ENCODE assay signal across 10 cellular contexts in the genomic region with DNA sequence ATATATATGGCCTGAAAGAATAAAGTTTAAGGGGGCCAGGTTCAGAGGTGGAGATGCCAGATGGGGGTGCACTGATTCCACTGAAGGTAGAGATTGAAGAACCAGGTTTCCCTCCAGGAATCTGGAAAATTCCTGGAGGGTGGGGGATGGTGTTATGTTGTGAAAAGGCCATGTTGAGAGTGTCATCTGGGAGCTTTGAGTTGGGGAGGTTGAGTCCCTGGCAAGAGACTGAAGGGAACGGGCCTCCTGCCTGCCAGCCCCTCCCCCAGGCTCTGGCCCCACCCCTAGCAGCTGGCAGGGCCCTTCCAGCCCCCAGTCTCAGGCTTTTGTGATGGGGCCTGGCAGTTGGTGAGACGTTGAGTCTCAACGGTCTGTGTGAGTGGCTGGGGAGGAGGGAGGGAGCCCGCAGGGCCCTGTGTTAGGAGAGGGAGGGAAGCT. TPM values are rescaled to one million over a fixed set of nuclear protein-coding genes. Genes with fewer than 3 reads are reported as not detected.
DNase-seq lines count a peak whose midpoint lies in the region; ATAC-seq, FAIRE-seq and TF ChIP-seq lines count a peak whose summit lies in the region.
"Had no signal": no experiment of that assay in that cellular context is flagged by ENCODE, and none has a peak within 500 bp of the region (broad histone marks: within the 10 kb centered on the region; RNA-seq: fewer than 3 reads in every experiment).

No MANE protein-coding gene starts in this region.

- no peak for TF ChIP-seq CTCF in A549 (IDR thresholded peaks at IDR 0.05)
- TF ChIP-seq CTCF in HCT116 (IDR thresholded peaks at IDR 0.05 in 2 of 3, conservative IDR thresholded peaks at IDR 0.05 in 1 of 3; ENCODE audit: borderline replicate concordance in 1 of 3, insufficient read depth in 1 of 3, low read depth in 2 of 3, low read length in 2 of 3), result peak; percentile 9 to 36 (median 19); a peak in 3 of 6 replicates

- DNase-seq in A549 (ENCODE audit: low read depth in 1 of 2, low spot score in 1 of 2) (no peak), HCT116 (ENCODE audit: low read depth, low spot score) (no peak), SHP77 (lab: John Stamatoyannopoulos, UW) (peak; percentile 25 to 31), iPS-NIHi11 (ENCODE audit: low spot score) (peak; percentile 50), NCI-H226 (no peak), SW 1271 (lab: John Stamatoyannopoulos, UW) (no peak)

- no peaks in the 10 kb centered on the region for H3K9me2 ChIP-seq in HCT116 (ENCODE audit: insufficient read depth)

- TF ChIP-seq POLR2A in A549 (IDR thresholded peaks at IDR 0.05; ENCODE audit: low read length) (no peak), HCT116 (IDR thresholded peaks at IDR 0.05; ENCODE audit: borderline replicate concordance, extremely low read depth, insufficient read depth, insufficient read length) (no peak)

- POLR2A ChIA-PET in A549 (lab: Yijun Ruan, JAX), result interaction anchor here (1.2 kb wide), 1 partner anchor 10 kb away, joined by 4 read pairs; a partner anchor contains a TSS
- POLR2A ChIA-PET in HCT116 (lab: Charles Lee), result no interaction called here

- H3K27ac ChIP-seq in A549 (peak overlapping the region in 1 of 2 experiments; percentile 84; a peak in 2 of 6 replicates), HCT116 (ENCODE audit: low read depth, low read length) (no peak overlapping the region)
- H3K27ac ChIP-seq: coronary artery had no signal

- intact Hi-C loops in HCT116 (cut with micrococcal nuclease), result loop anchor here (10.0 kb wide), 1 partner anchor 104 kb away; no protein-coding TSS in a partner anchor

- no peak overlapping the region for H3K9ac ChIP-seq in HCT116 (ENCODE audit: low read length)

- no peak for TF ChIP-seq EP300 in A549 (IDR thresholded peaks at IDR 0.05)

- no peak for FAIRE-seq in A549 (lab: Jason Lieb, UNC)
- FAIRE-seq: RCC 7860 had no signal

- H3K4me3 ChIP-seq in A549 (no peak overlapping the region), HCT116 (replicated peaks in 1 of 2; ENCODE audit: low read depth in 1 of 2, low read length in 2 of 2) (no peak overlapping the region)
- H3K4me3 ChIP-seq: coronary artery had no signal

- H2AFZ ChIP-seq in HCT116 (ENCODE audit: low read depth, low read length, poor library complexity, severe bottlenecking), result no peak overlapping the region

- CTCF ChIA-PET in A549 (lab: Yijun Ruan, JAX) (interaction anchor here (0.6 to 2.1 kb wide), 7 partner anchors 10 to 1697 kb away, joined by 3 to 5 read pairs (median 3); a partner anchor contains a TSS), HCT116 (lab: Charles Lee) (interaction anchor here (1.3 kb wide), 1 partner anchor 156 kb away, joined by 3 read pairs; no protein-coding TSS in a partner anchor)

- BruUV-seq in HCT116 (replicated peaks; lab: Mats Ljungman, UMichigan), result no TSS peak

- TF ChIP-seq RAD21 in A549 (conservative IDR thresholded peaks at IDR 0.05 in 1 of 2, IDR thresholded peaks at IDR 0.05 in 1 of 2), result peak; percentile 43 to 46; a peak in 4 of 5 replicates
- TF ChIP-seq RAD21 in HCT116 (IDR thresholded peaks at IDR 0.05; ENCODE audit: low read depth), result peak; percentile 54

- peaks cover 20% of the 10 kb centered on the region for H3K4me1 ChIP-seq in A549
- H3K4me1 ChIP-seq in HCT116 (ENCODE audit: control insufficient read depth in 1 of 2, insufficient read depth in 2 of 2, low read length in 2 of 2), result peaks cover 17 to 31% of the 10 kb centered on the region in 2 experiments

- H3K79me2 ChIP-seq in HCT116 (ENCODE audit: insufficient read depth, low read length), result peaks cover 18% of the 10 kb centered on the region; the same call in 1 of the 2 replicates

- H3K27me3 ChIP-seq in HCT116 (ENCODE audit: insufficient read depth, low read length), result no peaks in the 10 kb centered on the region

- WGBS in A549 (ENCODE audit: missing lambda C conversion rate), result 62% methylated on average over 4 of the region's 4 CpGs

- RAD21 ChIA-PET in HCT116 (lab: Charles Lee; ENCODE audit: low non-redundant PET in 1 of 2, low total read pairs in 2 of 2, uncharacterized antibody in 2 of 2, unreplicated experiment in 2 of 2), result no interaction called here

- ATAC-seq in A549 (no peak), HCT116 (no peak), HG02870 (IDR thresholded peaks at IDR 0.05; ENCODE audit: unreplicated experiment) (no peak), HG03025 (IDR thresholded peaks at IDR 0.05; ENCODE audit: low FRiP score, unreplicated experiment) (no peak)

- no peaks in the 10 kb centered on the region for H4K20me1 ChIP-seq in HCT116 (ENCODE audit: insufficient read depth)

- H3K36me3 ChIP-seq in HCT116 (ENCODE audit: control insufficient read depth in 1 of 2, insufficient read depth in 2 of 2, low read length in 2 of 2), result no peaks in the 10 kb centered on the region

- H3K4me2 ChIP-seq in A549, result no peak overlapping the region
- no peak overlapping the region for H3K4me2 ChIP-seq in HCT116 (ENCODE audit: low read length)

- no peaks in the 10 kb centered on the region for H3K9me3 ChIP-seq in A549
- no peaks in the 10 kb centered on the region for H3K9me3 ChIP-seq in HCT116 (ENCODE audit: control insufficient read depth in 1 of 2, insufficient read depth in 1 of 2, low read depth in 1 of 2, low read length in 2 of 2)

TF ChIP-seq in A549, 52 proteins besides CTCF, POLR2A, EP300 and RAD21:
- no peak for TF ChIP-seq TP53 (CRISPR knock-in tag; IDR thresholded peaks at IDR 0.05)
- TF ChIP-seq, protein P1, sequence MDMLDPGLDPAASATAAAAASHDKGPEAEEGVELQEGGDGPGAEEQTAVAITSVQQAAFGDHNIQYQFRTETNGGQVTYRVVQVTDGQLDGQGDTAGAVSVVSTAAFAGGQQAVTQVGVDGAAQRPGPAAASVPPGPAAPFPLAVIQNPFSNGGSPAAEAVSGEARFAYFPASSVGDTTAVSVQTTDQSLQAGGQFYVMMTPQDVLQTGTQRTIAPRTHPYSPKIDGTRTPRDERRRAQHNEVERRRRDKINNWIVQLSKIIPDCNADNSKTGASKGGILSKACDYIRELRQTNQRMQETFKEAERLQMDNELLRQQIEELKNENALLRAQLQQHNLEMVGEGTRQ (IDR thresholded peaks at IDR 0.05), result no peak
- TF ChIP-seq TFCP2L1 (CRISPR knock-in tag; IDR thresholded peaks at IDR 0.05), result no peak
- TF ChIP-seq SMC3 (IDR thresholded peaks at IDR 0.05), result peak; percentile 21; the same call in 1 of the 3 replicates

TF ChIP-seq in HCT116, 20 proteins besides CTCF, POLR2A, EP300 and RAD21 (continues in another document):
- TF ChIP-seq SIN3A (IDR thresholded peaks at IDR 0.05; ENCODE audit: low read depth) (no peak), CEBPB (IDR thresholded peaks at IDR 0.05; ENCODE audit: low read depth) (no peak), CBX3 (IDR thresholded peaks at IDR 0.05; ENCODE audit: low read depth) (no peak), FOSL1 (IDR thresholded peaks at IDR 0.05; ENCODE audit: low read depth) (no peak), JUND (IDR thresholded peaks at IDR 0.05) (no peak), ELF1 (IDR thresholded peaks at IDR 0.05; ENCODE audit: borderline replicate concordance, low read depth) (no peak), ZNF274 (IDR thresholded peaks at IDR 0.05; ENCODE audit: low read depth, low read length) (no peak), SP1 (IDR thresholded peaks at IDR 0.05; ENCODE audit: low read depth) (no peak), SRF (IDR thresholded peaks at IDR 0.05; ENCODE audit: low read depth) (no peak), EGR1 (IDR thresholded peaks at IDR 0.05; ENCODE audit: low read depth) (no peak)
- TF ChIP-seq, protein P2, sequence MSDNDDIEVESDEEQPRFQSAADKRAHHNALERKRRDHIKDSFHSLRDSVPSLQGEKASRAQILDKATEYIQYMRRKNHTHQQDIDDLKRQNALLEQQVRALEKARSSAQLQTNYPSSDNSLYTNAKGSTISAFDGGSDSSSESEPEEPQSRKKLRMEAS (IDR thresholded peaks at IDR 0.05), result no peak
- TF ChIP-seq, protein P3, sequence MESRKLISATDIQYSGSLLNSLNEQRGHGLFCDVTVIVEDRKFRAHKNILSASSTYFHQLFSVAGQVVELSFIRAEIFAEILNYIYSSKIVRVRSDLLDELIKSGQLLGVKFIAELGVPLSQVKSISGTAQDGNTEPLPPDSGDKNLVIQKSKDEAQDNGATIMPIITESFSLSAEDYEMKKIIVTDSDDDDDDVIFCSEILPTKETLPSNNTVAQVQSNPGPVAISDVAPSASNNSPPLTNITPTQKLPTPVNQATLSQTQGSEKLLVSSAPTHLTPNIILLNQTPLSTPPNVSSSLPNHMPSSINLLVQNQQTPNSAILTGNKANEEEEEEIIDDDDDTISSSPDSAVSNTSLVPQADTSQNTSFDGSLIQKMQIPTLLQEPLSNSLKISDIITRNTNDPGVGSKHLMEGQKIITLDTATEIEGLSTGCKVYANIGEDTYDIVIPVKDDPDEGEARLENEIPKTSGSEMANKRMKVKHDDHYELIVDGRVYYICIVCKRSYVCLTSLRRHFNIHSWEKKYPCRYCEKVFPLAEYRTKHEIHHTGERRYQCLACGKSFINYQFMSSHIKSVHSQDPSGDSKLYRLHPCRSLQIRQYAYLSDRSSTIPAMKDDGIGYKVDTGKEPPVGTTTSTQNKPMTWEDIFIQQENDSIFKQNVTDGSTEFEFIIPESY (IDR thresholded peaks at IDR 0.05; ENCODE audit: extremely low read depth, insufficient replicate concordance, low read length), result no peak

RNA-seq across cellular contexts. Expression of a gene that starts 4.1 kb away (rescaled TPM):
- polyA plus RNA-seq in A549 (2011; rRNA removed), result 5.7 and 6.1 TPM in 2 replicates
- 8.4 and 9.9 TPM in 2 replicates for polyA plus RNA-seq in A549 (2012; cell fraction: cytosol; rRNA removed)
- polyA plus RNA-seq in A549 (2012; cell fraction: nucleus; rRNA removed), result 23.1 and 27.8 TPM in 2 replicates
- polyA plus RNA-seq in A549 (2017; fragmentation: RNase III; extraction: RNeasy Plus Mini Kit Qiagen cat#74134 plus additional on column Dnase treatment), result 5.6 to 6.1 TPM (median 5.9 TPM) in 3 replicates
- 10.8 and 13.6 TPM in 2 replicates for polyA minus RNA-seq in A549 (2011; rRNA and poly(A)+ RNA removed)
- 40.7 TPM for total RNA-seq in HCT116 (2021; ENCODE audit: unreplicated experiment)
- polyA plus RNA-seq in HCT116 (2012), result 48.2 and 58.7 TPM in 2 replicates

RNA-seq across cellular contexts. Expression of a gene that starts 9.7 kb away (rescaled TPM):
- polyA plus RNA-seq in A549 (2011; rRNA removed), result 18.0 and 21.4 TPM in 2 replicates
- 27.8 and 31.4 TPM in 2 replicates for polyA plus RNA-seq in A549 (2012; cell fraction: cytosol; rRNA removed)
- polyA plus RNA-seq in A549 (2012; cell fraction: nucleus; rRNA removed), result 20.9 and 22.6 TPM in 2 replicates
- 13.0 to 14.2 TPM (median 13.2 TPM) in 3 replicates for polyA plus RNA-seq in A549 (2017; fragmentation: RNase III; extraction: RNeasy Plus Mini Kit Qiagen cat#74134 plus additional on column Dnase treatment)
- 28.2 and 29.4 TPM in 2 replicates for polyA minus RNA-seq in A549 (2011; rRNA and poly(A)+ RNA removed)
- 42.9 TPM for total RNA-seq in HCT116 (2021; ENCODE audit: unreplicated experiment)
- 38.4 and 45.7 TPM in 2 replicates for polyA plus RNA-seq in HCT116 (2012)

RNA-seq across cellular contexts. Expression of a gene that starts 58.7 kb away (rescaled TPM):
- polyA plus RNA-seq in A549 (2011; rRNA removed) (43.6 and 45.6 TPM in 2 replicates), A549 (2017; fragmentation: RNase III; extraction: RNeasy Plus Mini Kit Qiagen cat#74134 plus additional on column Dnase treatment) (51.4 to 64.5 TPM (median 55.9 TPM) in 3 replicates)
- 27.6 and 35.7 TPM in 2 replicates for polyA plus RNA-seq in A549 (2012; cell fraction: cytosol; rRNA removed)
- polyA plus RNA-seq in A549 (2012; cell fraction: nucleus; rRNA removed), result 41.8 and 72.8 TPM in 2 replicates
- 26.6 and 28.3 TPM in 2 replicates for polyA minus RNA-seq in A549 (2011; rRNA and poly(A)+ RNA removed)
- 69.0 TPM for total RNA-seq in HCT116 (2021; ENCODE audit: unreplicated experiment)
- 58.2 and 66.6 TPM in 2 replicates for polyA plus RNA-seq in HCT116 (2012)

Comparison
In these comparisons a context has a peak if more than half of its experiments do, and no peak if none do; other contexts are left out.
1. DNase-seq: peak in SHP77 (2 of 2) and iPS-NIHi11 (single experiment); none in A549 (0 of 2), HCT116 (single experiment), NCI-H226 (single experiment) and SW 1271 (0 of 2).